Comparison of ENCODE assay signal across 19 cellular contexts in genomic region chr10:50360077-50360476, GRCh38.
DNase-seq lines count a peak whose midpoint lies in the region; ATAC-seq and TF ChIP-seq lines count a peak whose summit lies in the region.
"Had no signal": no experiment of that assay in that cellular context is flagged by ENCODE, and none has a peak within 500 bp of the region (broad histone marks: within the 10 kb centered on the region; RNA-seq: fewer than 3 reads in every experiment).

No MANE protein-coding gene starts in this region.

- peak overlapping the region; percentile 80 for H3K4me2 ChIP-seq in SU-DHL-6 (ENCODE audit: low read depth, low read length, poor library complexity, severe bottlenecking)

- no peak overlapping the region for H3K27ac ChIP-seq in CD4-positive, CD25-positive, alpha-beta regulatory T cell (ENCODE audit: insufficient read depth, low read length, poor library complexity, severe bottlenecking)
- H3K27ac ChIP-seq in SU-DHL-6 (ENCODE audit: low read depth, low read length) = peak overlapping the region; percentile 99

- TF ChIP-seq CTCF in SU-DHL-6 (IDR thresholded peaks at IDR 0.05; ENCODE audit: insufficient read depth, low read length, poor library complexity, severe bottlenecking) = no peak
- TF ChIP-seq CTCF in fibroblast of the aortic adventitia (IDR thresholded peaks at IDR 0.05; ENCODE audit: insufficient read depth, low read length) = no peak
- TF ChIP-seq CTCF in mucosa of descending colon (IDR thresholded peaks at IDR 0.05) = no peak

- H3F3A ChIP-seq in SU-DHL-6 (ENCODE audit: insufficient read depth) = peaks cover 44% of the 10 kb centered on the region

- no peak for DNase-seq in CD4-positive, CD25-positive, alpha-beta regulatory T cell
- DNase-seq in fibroblast of the aortic adventitia (ENCODE audit: low read depth) (peak; percentile 65), pons (ENCODE audit: low spot score) (peak; percentile 81), ureter (ENCODE audit: low spot score) (no peak), mucosa of descending colon (no peak)
- no peak for DNase-seq in activated CD8-positive, alpha-beta memory T cell treated with anti-CD3 and anti-CD28 coated beads, Interleukin-2, amount 10 ng/mL, durations not matched to agents 7 days and 5 days
- DNase-seq: BE2C; CD8-positive, alpha-beta T cell; DND-41; GF-D8; MM.1S; NCI-H1105; NCI-H187; NCI-H446 treated with DMSO at 0.1 percent for 48 hours; NCI-H748 treated with DMSO at 0.1 percent for 48 hours had no signal

- H3K27me3 ChIP-seq in CD4-positive, CD25-positive, alpha-beta regulatory T cell (ENCODE audit: control insufficient read depth, insufficient read depth, low read length) = no peaks in the 10 kb centered on the region
- H3K27me3 ChIP-seq in SU-DHL-6 (ENCODE audit: low read length) = no peaks in the 10 kb centered on the region
- H3K27me3 ChIP-seq: BE2C had no signal

- H3K79me2 ChIP-seq in SU-DHL-6 (ENCODE audit: insufficient read depth, low read length) = peaks cover 45% of the 10 kb centered on the region

- H3K36me3 Mint-ChIP-seq in CD4-positive, CD25-positive, alpha-beta regulatory T cell = peaks cover 27% of the 10 kb centered on the region
- peaks cover 22% of the 10 kb centered on the region for H3K36me3 Mint-ChIP-seq in activated CD8-positive, alpha-beta memory T cell treated with anti-CD3 and anti-CD28 coated beads, Interleukin-2, amount 10 ng/mL, durations not matched to agents 7 days and 5 days

- no peak for ATAC-seq in CD4-positive, CD25-positive, alpha-beta regulatory T cell (ENCODE audit: low read depth in 2 of 2)
- ATAC-seq in mucosa of descending colon = no peak
- no peak for ATAC-seq in activated CD8-positive, alpha-beta memory T cell treated with anti-CD3 and anti-CD28 coated beads, Interleukin-2, amount 10 ng/mL, durations not matched to agents 7 days and 5 days
- no peak for ATAC-seq in HG03520 (IDR thresholded peaks at IDR 0.05; ENCODE audit: unreplicated experiment)
- ATAC-seq: CD8-positive, alpha-beta T cell; HepG2; Panc1 had no signal

- peaks cover 36 to 70% (median 53%) of the 10 kb centered on the region in 4 donors for H3K4me1 Mint-ChIP-seq in CD4-positive, CD25-positive, alpha-beta regulatory T cell
- H3K4me1 Mint-ChIP-seq in activated CD8-positive, alpha-beta memory T cell treated with anti-CD3 and anti-CD28 coated beads, Interleukin-2, amount 10 ng/mL, durations not matched to agents 7 days and 5 days = peaks cover 15% of the 10 kb centered on the region

- H3K27ac Mint-ChIP-seq in CD4-positive, CD25-positive, alpha-beta regulatory T cell = no peak overlapping the region
- no peak overlapping the region for H3K27ac Mint-ChIP-seq in activated CD8-positive, alpha-beta memory T cell treated with anti-CD3 and anti-CD28 coated beads, Interleukin-2, amount 10 ng/mL, durations not matched to agents 7 days and 5 days
- H3K27ac Mint-ChIP-seq: CD8-positive, alpha-beta T cell had no signal

- peak overlapping the region in 1 of 4 donors; percentile 57 for H3K4me3 Mint-ChIP-seq in CD4-positive, CD25-positive, alpha-beta regulatory T cell
- H3K4me3 Mint-ChIP-seq in activated CD8-positive, alpha-beta memory T cell treated with anti-CD3 and anti-CD28 coated beads, Interleukin-2, amount 10 ng/mL, durations not matched to agents 7 days and 5 days = no peak overlapping the region
- H3K4me3 Mint-ChIP-seq: CD8-positive, alpha-beta T cell had no signal

- no peaks in the 10 kb centered on the region for H3K9me2 ChIP-seq in SU-DHL-6 (replicated peaks; ENCODE audit: insufficient read depth, low read length)

- H3K4me3 ChIP-seq in CD4-positive, CD25-positive, alpha-beta regulatory T cell (ENCODE audit: low read depth, low read length) = peak overlapping the region; percentile 19
- H3K4me3 ChIP-seq in SU-DHL-6 (ENCODE audit: insufficient read depth, low read length, poor library complexity, severe bottlenecking) = peak overlapping the region; percentile 54
- no peak overlapping the region for H3K4me3 ChIP-seq in fibroblast of the aortic adventitia (ENCODE audit: low read depth, low read length)
- no peak overlapping the region for H3K4me3 ChIP-seq in mucosa of descending colon

- intact Hi-C loops in mucosa of descending colon (cut with DNase I, micrococcal nuclease) = no loop called here

- H3K9ac ChIP-seq in SU-DHL-6 (ENCODE audit: low read length) = peak overlapping the region; percentile 50

- no peaks in the 10 kb centered on the region for H3K9me3 ChIP-seq in CD4-positive, CD25-positive, alpha-beta regulatory T cell (ENCODE audit: control insufficient read depth in 2 of 2, low read length in 2 of 2)
- H3K9me3 ChIP-seq in SU-DHL-6 (ENCODE audit: insufficient read depth, low read length) = no peaks in the 10 kb centered on the region
- H3K9me3 ChIP-seq in mucosa of descending colon = no peaks in the 10 kb centered on the region
- H3K9me3 ChIP-seq: BE2C had no signal

- CTCF ChIA-PET in activated CD8-positive, alpha-beta memory T cell treated with anti-CD3 and anti-CD28 coated beads, Interleukin-2, amount 10 ng/mL, durations not matched to agents 7 days and 5 days (lab: Charles Lee) = interaction anchor here (1.0 to 1.1 kb wide), 2 partner anchors 9 to 23 kb away, joined by 3 read pairs; no protein-coding TSS in a partner anchor

- peaks cover 31% of the 10 kb centered on the region for H3K4me1 ChIP-seq in CD4-positive, CD25-positive, alpha-beta regulatory T cell (ENCODE audit: control insufficient read depth, insufficient read depth, low read length, poor library complexity, severe bottlenecking)
- H3K4me1 ChIP-seq in mucosa of descending colon (ENCODE audit: low read depth) = no peaks in the 10 kb centered on the region
- H3K4me1 ChIP-seq: BE2C had no signal

- no peaks in the 10 kb centered on the region for H3K27me3 Mint-ChIP-seq in CD4-positive, CD25-positive, alpha-beta regulatory T cell
- H3K27me3 Mint-ChIP-seq in activated CD8-positive, alpha-beta memory T cell treated with anti-CD3 and anti-CD28 coated beads, Interleukin-2, amount 10 ng/mL, durations not matched to agents 7 days and 5 days = no peaks in the 10 kb centered on the region

- H4K20me1 ChIP-seq in SU-DHL-6 (ENCODE audit: low read depth, low read length) = no peaks in the 10 kb centered on the region

- no peak overlapping the region for H2AFZ ChIP-seq in SU-DHL-6 (ENCODE audit: low read depth, low read length, severe bottlenecking)

- peaks cover under 1% of the 10 kb centered on the region for H3K36me3 ChIP-seq in CD4-positive, CD25-positive, alpha-beta regulatory T cell (ENCODE audit: control insufficient read depth, insufficient read depth, low read length)
- no peaks in the 10 kb centered on the region for H3K36me3 ChIP-seq in SU-DHL-6 (ENCODE audit: low read length)
- H3K36me3 ChIP-seq in mucosa of descending colon (ENCODE audit: low read depth) = no peaks in the 10 kb centered on the region
- H3K36me3 ChIP-seq: BE2C had no signal

- peaks cover 0 to 2% (median 0%) of the 10 kb centered on the region in 7 donors for H3K9me3 Mint-ChIP-seq in CD4-positive, CD25-positive, alpha-beta regulatory T cell
- peaks cover 3% of the 10 kb centered on the region for H3K9me3 Mint-ChIP-seq in activated CD8-positive, alpha-beta memory T cell treated with anti-CD3 and anti-CD28 coated beads, Interleukin-2, amount 10 ng/mL, durations not matched to agents 7 days and 5 days (ENCODE audit: low read depth)

Comparison
In these comparisons a context has a peak if more than half of its experiments do, and no peak if none do; other contexts are left out.
1. DNase-seq: peak in fibroblast of the aortic adventitia (single experiment) and pons (single experiment); none in CD4-positive, CD25-positive, alpha-beta regulatory T cell (0 of 3), ureter (single experiment), mucosa of descending colon (0 of 3) and activated CD8-positive, alpha-beta memory T cell treated with anti-CD3 and anti-CD28 coated beads, Interleukin-2, amount 10 ng/mL, durations not matched to agents 7 days and 5 days (single experiment).
2. H3K4me3 ChIP-seq: peak in CD4-positive, CD25-positive, alpha-beta regulatory T cell (single experiment) and SU-DHL-6 (single experiment); none in fibroblast of the aortic adventitia (single experiment) and mucosa of descending colon (single experiment).